In the genomic region with DNA sequence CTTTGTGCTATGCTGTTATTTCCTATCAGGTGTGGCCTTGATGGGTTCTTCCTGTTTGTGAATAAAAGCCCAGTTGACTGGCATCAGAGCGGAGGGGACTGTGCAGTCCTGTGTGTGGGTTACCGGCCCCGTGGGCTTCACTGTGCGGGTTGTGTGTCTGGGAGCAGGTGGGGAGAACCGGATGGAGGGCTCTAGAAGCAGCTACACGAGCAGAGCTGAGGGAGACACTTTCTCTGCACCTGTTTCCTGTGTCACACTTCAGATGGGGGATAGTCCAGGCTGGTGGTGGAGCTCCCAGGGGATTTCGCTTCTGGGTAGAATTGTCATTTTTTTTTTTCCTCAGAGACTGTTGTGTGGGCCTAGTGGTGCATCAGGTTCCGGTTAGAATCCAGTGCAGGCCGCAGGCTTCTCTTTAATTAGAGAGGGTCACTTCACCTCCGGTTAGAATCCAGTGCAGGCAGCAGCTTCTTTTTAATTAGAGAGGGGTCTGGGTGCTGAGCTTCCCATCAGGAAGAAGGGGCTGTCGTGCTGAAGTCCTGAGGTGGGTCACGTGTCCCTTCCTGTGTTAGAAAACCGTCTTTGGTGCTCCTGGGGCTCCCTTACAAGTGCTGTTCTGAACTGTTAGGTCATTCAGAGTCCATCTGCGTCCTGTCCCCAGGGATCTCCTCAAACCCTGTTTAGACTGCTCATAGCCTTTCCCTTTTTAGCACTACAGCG, we compare ENCODE assay signal across 8 cellular contexts.
DNase-seq lines count a peak whose midpoint lies in the region; ATAC-seq and TF ChIP-seq lines count a peak whose summit lies in the region.

No MANE protein-coding gene starts in this region.

- peak overlapping the region; percentile 92 for H3K27ac Mint-ChIP-seq in activated naive CD8-positive, alpha-beta T cell treated with anti-CD3 and anti-CD28 coated beads for 36 hours
- peak overlapping the region; percentile 87 for H3K27ac Mint-ChIP-seq in neural progenitor cell

- H3K9me3 ChIP-seq in neural progenitor cell (ENCODE audit: low read depth), result no peaks in the 10 kb centered on the region

- H3K4me1 Mint-ChIP-seq in activated naive CD8-positive, alpha-beta T cell treated with anti-CD3 and anti-CD28 coated beads for 36 hours, result peaks cover 92% of the 10 kb centered on the region
- peaks cover 35% of the 10 kb centered on the region for H3K4me1 Mint-ChIP-seq in neural progenitor cell

- peak overlapping the region; percentile 75 for H3K4me3 Mint-ChIP-seq in activated naive CD8-positive, alpha-beta T cell treated with anti-CD3 and anti-CD28 coated beads for 36 hours
- no peak overlapping the region for H3K4me3 Mint-ChIP-seq in neural progenitor cell

- peaks cover 100% of the 10 kb centered on the region for H3K79me2 ChIP-seq in neural progenitor cell (ENCODE audit: low read depth)

- no peak for TF ChIP-seq CTCF in neural progenitor cell (IDR thresholded peaks at IDR 0.05)

- peaks cover 74% of the 10 kb centered on the region for H4K20me1 ChIP-seq in neural progenitor cell (ENCODE audit: low read depth)

- no peak overlapping the region for H3K27ac ChIP-seq in neural progenitor cell

- no peak overlapping the region for H2AFZ ChIP-seq in neural progenitor cell (replicated peaks)

- ATAC-seq in GM18502 (IDR thresholded peaks at IDR 0.05; ENCODE audit: poor library complexity, unreplicated experiment), result peak; percentile 83
- peak; percentile 90 for ATAC-seq in GM21515 (IDR thresholded peaks at IDR 0.05; ENCODE audit: unreplicated experiment)

- peaks cover 6% of the 10 kb centered on the region for H3K9me3 Mint-ChIP-seq in activated naive CD8-positive, alpha-beta T cell treated with anti-CD3 and anti-CD28 coated beads for 36 hours
- H3K9me3 Mint-ChIP-seq in neural progenitor cell, result peaks cover 7% of the 10 kb centered on the region

- H3K27me3 Mint-ChIP-seq in activated naive CD8-positive, alpha-beta T cell treated with anti-CD3 and anti-CD28 coated beads for 36 hours, result no peaks in the 10 kb centered on the region
- peaks cover 2% of the 10 kb centered on the region for H3K27me3 Mint-ChIP-seq in neural progenitor cell (ENCODE audit: insufficient read depth, low read depth)

- H3K36me3 ChIP-seq in neural progenitor cell, result no peaks in the 10 kb centered on the region

- H3K36me3 Mint-ChIP-seq in activated naive CD8-positive, alpha-beta T cell treated with anti-CD3 and anti-CD28 coated beads for 36 hours, result peaks cover 51% of the 10 kb centered on the region
- peaks cover 25% of the 10 kb centered on the region for H3K36me3 Mint-ChIP-seq in neural progenitor cell

- no peaks in the 10 kb centered on the region for H3F3A ChIP-seq in neural progenitor cell (ENCODE audit: low read depth)

- no peak overlapping the region for H3K4me3 ChIP-seq in neural progenitor cell

- no peak overlapping the region for H3K9ac ChIP-seq in neural progenitor cell

- H3K27me3 ChIP-seq in neural progenitor cell, result no peaks in the 10 kb centered on the region

- no peaks in the 10 kb centered on the region for H3K4me1 ChIP-seq in neural progenitor cell

- no peak overlapping the region for H3K4me2 ChIP-seq in neural progenitor cell

- peak; percentile 73 for DNase-seq in KG1 (lab: John Stamatoyannopoulos, UW)
- DNase-seq in activated naive CD8-positive, alpha-beta T cell treated with anti-CD3 and anti-CD28 coated beads for 36 hours, result peak; percentile 43
- DNase-seq in neural progenitor cell (ENCODE audit: low spot score), result no peak
- DNase-seq in HCEC 1CT, result no peak
- no peak for DNase-seq in NCI-H1105 treated with DMSO at 0.1 percent for 48 hours (lab: John Stamatoyannopoulos, UW)
- no peak for DNase-seq in A172 (ENCODE audit: low spot score)

Comparison
In these comparisons a context has a peak if more than half of its experiments do, and no peak if none do; other contexts are left out.
1. DNase-seq: peak in KG1 (single experiment) and activated naive CD8-positive, alpha-beta T cell treated with anti-CD3 and anti-CD28 coated beads for 36 hours (single experiment); none in neural progenitor cell (single experiment), HCEC 1CT (single experiment), NCI-H1105 treated with DMSO at 0.1 percent for 48 hours (single experiment) and A172 (single experiment).